In genomic region chr10:88975377-88975720, GRCh38 we compare ENCODE assay signal across 8 cellular contexts. TPM values are rescaled to one million over a fixed set of nuclear protein-coding genes. Genes with fewer than 3 reads are reported as not detected.
DNase-seq lines count a peak whose midpoint lies in the region; ATAC-seq and TF ChIP-seq lines count a peak whose summit lies in the region.

No MANE protein-coding gene starts in this region.

- H3K27me3 Mint-ChIP-seq in activated T-cell treated with anti-CD3 and anti-CD28 coated beads, Interleukin-2, amount 50 U/mL, for 4 hours (ENCODE audit: low read depth): no peaks in the 10 kb centered on the region
- no peaks in the 10 kb centered on the region for H3K27me3 Mint-ChIP-seq in activated naive CD8-positive, alpha-beta T cell

- H3K27me3 ChIP-seq in liver (ENCODE audit: control insufficient read depth in 4 of 4, insufficient read depth in 4 of 4, low read length in 3 of 4) (no peaks in the 10 kb centered on the region), transverse colon (no peaks in the 10 kb centered on the region)

- peak overlapping the region; percentile 85 to 93 for H3K9ac ChIP-seq in liver (ENCODE audit: low read depth in 1 of 2, low read length in 2 of 2)

- H3K36me3 Mint-ChIP-seq in activated T-cell treated with anti-CD3 and anti-CD28 coated beads, Interleukin-2, amount 50 U/mL, for 4 hours (ENCODE audit: insufficient read depth): no peaks in the 10 kb centered on the region
- peaks cover 2% of the 10 kb centered on the region for H3K36me3 Mint-ChIP-seq in activated naive CD8-positive, alpha-beta T cell

- H3K4me1 ChIP-seq in liver (ENCODE audit: control insufficient read depth in 4 of 4, insufficient read depth in 4 of 4, low read length in 3 of 4) (peaks cover 2 to 39% (median 28%) of the 10 kb centered on the region in 4 donors), transverse colon (peaks cover 11 to 43% (median 15%) of the 10 kb centered on the region in 4 donors)

- H3K9me3 ChIP-seq in liver (ENCODE audit: control insufficient read depth in 4 of 4, low read length in 3 of 4): no peaks in the 10 kb centered on the region
- H3K9me3 ChIP-seq in transverse colon: no peaks in the 10 kb centered on the region

- no peaks in the 10 kb centered on the region for H3K36me3 ChIP-seq in liver (ENCODE audit: control insufficient read depth in 4 of 4, insufficient read depth in 3 of 4, low read depth in 1 of 4, low read length in 3 of 4)
- no peaks in the 10 kb centered on the region for H3K36me3 ChIP-seq in transverse colon

- in situ Hi-C loops in transverse colon (cut with MboI; ENCODE audit: low pct_ligation_motif_present in 1 of 4, low pct_unique_long_range_greater_than_20kb in 1 of 4, low sequenced_read_pairs in 3 of 4): no loop called here

- H3K4me1 Mint-ChIP-seq in activated T-cell treated with anti-CD3 and anti-CD28 coated beads, Interleukin-2, amount 50 U/mL, for 4 hours (ENCODE audit: low read depth): peaks cover 19% of the 10 kb centered on the region
- peaks cover 17% of the 10 kb centered on the region for H3K4me1 Mint-ChIP-seq in activated naive CD8-positive, alpha-beta T cell (ENCODE audit: low read depth)

- no peak for DNase-seq in activated T-cell treated with anti-CD3 and anti-CD28 coated beads, Interleukin-2, amount 50 U/mL, for 4 hours
- DNase-seq in activated T-cell treated with anti-CD3 and anti-CD28 coated beads for 4 hours: no peak
- no peak for DNase-seq in transverse colon
- no peak for DNase-seq in NCI-H82 (lab: John Stamatoyannopoulos, UW)
- no peak for DNase-seq in stimulated activated CD4-positive, alpha-beta T cell treated with anti-CD3 and anti-CD28 coated beads, Interleukin-2, amount 100 ng/mL, for 24 hours
- DNase-seq in NCI-H2227 (lab: John Stamatoyannopoulos, UW; ENCODE audit: unreplicated experiment): no peak

- intact Hi-C loops in transverse colon (cut with DNase I; ENCODE audit: low total_unique reads): no loop called here

- no peak for ATAC-seq in activated T-cell treated with anti-CD3 and anti-CD28 coated beads, Interleukin-2, amount 50 U/mL, for 4 hours

- TF ChIP-seq CTCF in liver (IDR thresholded peaks at IDR 0.05; ENCODE audit: low read depth, low read length, missing input control) (no peak), transverse colon (IDR thresholded peaks at IDR 0.05) (no peak)

- WGBS in liver: 37% methylated on average over 3 of the region's 3 CpGs
- WGBS in transverse colon (ENCODE audit: low coverage in 1 of 2), 2 donors: 29 to 45% methylated on average over 2 to 3 of the region's 3 CpGs

- H3K27ac ChIP-seq in liver (ENCODE audit: low read depth in 1 of 2, low read length in 2 of 2) (peak overlapping the region; percentile 64 to 77), transverse colon (peak overlapping the region; percentile 77 to 84 (median 82))

- H3K4me3 ChIP-seq in liver (ENCODE audit: low read depth in 1 of 3, low read length in 3 of 3) (peak overlapping the region; percentile 46 to 61 (median 50)), transverse colon (peak overlapping the region in 3 of 4 donors; percentile 32 to 59 (median 36))

- no peaks in the 10 kb centered on the region for H3K9me3 Mint-ChIP-seq in activated T-cell treated with anti-CD3 and anti-CD28 coated beads, Interleukin-2, amount 50 U/mL, for 4 hours
- no peaks in the 10 kb centered on the region for H3K9me3 Mint-ChIP-seq in activated naive CD8-positive, alpha-beta T cell (ENCODE audit: low read depth)

- no peak for TF ChIP-seq POLR2A in transverse colon (IDR thresholded peaks at IDR 0.05)

- peak overlapping the region; percentile 94 for H3K4me3 Mint-ChIP-seq in activated T-cell treated with anti-CD3 and anti-CD28 coated beads, Interleukin-2, amount 50 U/mL, for 4 hours
- peak overlapping the region; percentile 98 for H3K4me3 Mint-ChIP-seq in activated naive CD8-positive, alpha-beta T cell

- peak overlapping the region; percentile 97 for H3K27ac Mint-ChIP-seq in activated naive CD8-positive, alpha-beta T cell

- TF ChIP-seq RAD21 in liver (IDR thresholded peaks at IDR 0.05): no peak

- no peak for TF ChIP-seq EP300 in transverse colon (IDR thresholded peaks at IDR 0.05; ENCODE audit: low read depth)

TF ChIP-seq in liver, 16 proteins besides CTCF, POLR2A, EP300 and RAD21:
- TF ChIP-seq, protein P1, sequence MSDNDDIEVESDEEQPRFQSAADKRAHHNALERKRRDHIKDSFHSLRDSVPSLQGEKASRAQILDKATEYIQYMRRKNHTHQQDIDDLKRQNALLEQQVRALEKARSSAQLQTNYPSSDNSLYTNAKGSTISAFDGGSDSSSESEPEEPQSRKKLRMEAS (IDR thresholded peaks at IDR 0.05): peak; percentile 1
- TF ChIP-seq EGR1 (IDR thresholded peaks at IDR 0.05; ENCODE audit: low read depth in 2 of 2): no peak
TF ChIP-seq in liver: peak in this region for 1.

RNA-seq across cellular contexts. Expression of gene FAS, which starts 15.2 kb away (rescaled TPM):
- 10 to 100 TPM; 23.0 to 31.9 (median 30.1) TPM for total RNA-seq in activated T-cell treated with anti-CD3 and anti-CD28 coated beads, Interleukin-2, amount 50 U/mL, for 4 hours
- total RNA-seq in liver (10 to 100 TPM in 1 of 2 donors, 1 to 10 TPM in 1; 2.2 to 13.2 TPM), transverse colon (10 to 100 TPM in 3 of 4 donors, 1 to 10 TPM in 1; 9.0 to 58.5 (median 53.6) TPM)
- polyA plus RNA-seq in liver: 1 to 10 TPM; 5.6 to 6.2 TPM

RNA-seq across cellular contexts. Expression of gene ACTA2, which starts 22.8 kb away (rescaled TPM):
- total RNA-seq in activated T-cell treated with anti-CD3 and anti-CD28 coated beads, Interleukin-2, amount 50 U/mL, for 4 hours: 1 to 10 TPM; 2.6 to 4.1 (median 2.6) TPM
- total RNA-seq in liver: 100 to 1,000 TPM in 1 of 2 donors, 10 to 100 TPM in 1; 13.2 to 182 TPM
- 100 to 1,000 TPM in 1 of 2 donors, 10 to 100 TPM in 1; 16.8 to 130 TPM for polyA plus RNA-seq in liver
- 1,000 to 10,000 TPM in 1 of 4 donors, 100 to 1,000 TPM in 3; 403 to 1,827 (median 457) TPM for total RNA-seq in transverse colon
